26 cellular contexts compared by ENCODE assay signal in genomic region chr21:30620522-30620921, GRCh38. TPM values are rescaled to one million over a fixed set of nuclear protein-coding genes. Genes with fewer than 3 reads are reported as not detected.
"Had no signal": no experiment of that assay in that cellular context is flagged by ENCODE, and none has a peak within 500 bp of the region (broad histone marks: within the 10 kb centered on the region; RNA-seq: fewer than 3 reads in every experiment).

Gene KRTAP20-4 (plus strand): TSS chr21:30620627.

- H3K9me3 Mint-ChIP-seq: T-helper 2 cell treated with Interferon-gamma antibody and Interleukin-4, amounts not matched to agents 5 μg/mL and 100 μg/mL, for 36 hours had no signal

- ATAC-seq: K562, SK-N-SH treated with all-trans-retinoic acid at 6 μM for 48 hours, T-helper 17 cell had no signal

- DNase-seq: Kasumi-1, NCI-H1048, NCI-H1105, NCI-H1417 treated with DMSO at 0.1 percent for 48 hours, NCI-H1694, NCI-H187 treated with DMSO at 0.1 percent for 48 hours, NCI-H2029 treated with DMSO at 0.1 percent for 48 hours, NCI-H2171, NCI-H226, NCI-H446, NCI-H510A, NCI-H524 treated with DMSO at 0.1 percent for 48 hours, NCI-H69, NCI-H774, RPMI8226, SHP77, T-helper 1 cell, T-helper 17 cell had no signal

- H3K36me3 Mint-ChIP-seq: IgD-negative memory B cell had no signal

- H3K4me2 ChIP-seq: KMS-11 had no signal

- H3K4me3 Mint-ChIP-seq: IgD-negative memory B cell; T-helper 17 cell; T-helper 2 cell treated with Interferon-gamma antibody and Interleukin-4, amounts not matched to agents 5 μg/mL and 100 μg/mL, for 36 hours had no signal

- H3K27ac Mint-ChIP-seq: T-helper 17 cell; T-helper 2 cell treated with Interferon-gamma antibody and Interleukin-4, amounts not matched to agents 5 μg/mL and 100 μg/mL, for 36 hours had no signal

- H3K27ac ChIP-seq: HL-60, KMS-11 had no signal

- H3K9ac ChIP-seq: KMS-11 had no signal

- H3K4me1 Mint-ChIP-seq: T-helper 17 cell had no signal

- H3K27me3 Mint-ChIP-seq: IgD-negative memory B cell, T-helper 17 cell had no signal

- H3K4me3 ChIP-seq: K562 had no signal

RNA-seq across cellular contexts. Expression of gene KRTAP20-4, which starts in this region (rescaled TPM):
- total RNA-seq: K562, M059J, OCI-LY7, T-helper 17 cell had no signal
- polyA plus RNA-seq: IgD-negative memory B cell, K562 had no signal
